8 cellular contexts compared by ENCODE assay signal in genomic region chr1:229661022-229661877, GRCh38. TPM values are rescaled to one million over a fixed set of nuclear protein-coding genes. Genes with fewer than 3 reads are reported as not detected.
DNase-seq lines count a peak whose midpoint lies in the region; ATAC-seq and TF ChIP-seq lines count a peak whose summit lies in the region.

No MANE protein-coding gene starts in this region.

- no peak overlapping the region for H3K4me3 ChIP-seq in lung

- H3K36me3 ChIP-seq in lung (ENCODE audit: control insufficient read depth in 2 of 2, insufficient read depth in 2 of 2, low read length in 2 of 2) = peaks cover 6 to 10% of the 10 kb centered on the region in 2 donors

- ATAC-seq in HG03108 (IDR thresholded peaks at IDR 0.05; ENCODE audit: unreplicated experiment) (peak; percentile 61), lung (ENCODE audit: insufficient read depth, low FRiP score) (peak; percentile 93)

- DNase-seq in SIG-M5 treated with dmso at 0.1 percent for 504 hours (lab: John Stamatoyannopoulos, UW; ENCODE audit: unreplicated experiment) = peak; percentile 46
- DNase-seq in SIG-M5 (lab: John Stamatoyannopoulos, UW) = no peak
- DNase-seq in NCI-H460 (ENCODE audit: extremely low read depth, low read depth) = peak; percentile 77
- DNase-seq in activated CD4-positive, alpha-beta T cell treated with anti-CD3 and anti-CD28 coated beads, Interleukin-2, amount 50 U/mL, for 4 hours = peak; percentile 59 to 66
- peak; percentile 83 for DNase-seq in dermis blood vessel endothelial cell
- peak; percentile 81 for DNase-seq in lung (ENCODE audit: low spot score)
- peak; percentile 27 for DNase-seq in stimulated activated CD8-positive, alpha-beta memory T cell treated with anti-CD3 and anti-CD28 coated beads, Interleukin-15, amount 100 ng/mL, for 24 hours (ENCODE audit: low read depth)

- H3K9me3 ChIP-seq in lung (ENCODE audit: control insufficient read depth in 2 of 2, insufficient read depth in 1 of 2, low read length in 1 of 2) = no peaks in the 10 kb centered on the region

- peaks cover 0 to 11% of the 10 kb centered on the region in 2 donors for H3K4me1 ChIP-seq in lung (ENCODE audit: control insufficient read depth in 2 of 2, insufficient read depth in 2 of 2, low read length in 2 of 2)

- 48 to 53% methylated on average over 19 of the region's 19 CpGs for WGBS in lung, 2 donors

- no peak overlapping the region for H3K27ac ChIP-seq in lung (ENCODE audit: low read depth in 1 of 2, low read length in 1 of 2)

- TF ChIP-seq CTCF in lung (IDR thresholded peaks at IDR 0.05; ENCODE audit: control extremely low read depth, extremely low read depth) = peak; percentile 77

- no peaks in the 10 kb centered on the region for H3K27me3 ChIP-seq in lung (ENCODE audit: control insufficient read depth, insufficient read depth)

RNA-seq across cellular contexts. Expression of gene URB2, which starts 35.2 kb away (rescaled TPM):
- 21.3 and 23.8 TPM in 2 replicates for total RNA-seq in NCI-H460 (2014; rRNA removed; shearing (Covaris generic))
- 19.5 and 24.3 TPM in 2 replicates for polyA plus RNA-seq in NCI-H460 (2014; cell fraction: nucleus; rRNA removed)
- total RNA-seq in dermis blood vessel endothelial cell (12.4 and 15.9 TPM in 2 replicates), lung (10 to 100 TPM in 1 of 2 donors, 1 to 10 TPM in 1; 7.1 to 10.9 TPM)
- 1 to 10 TPM; 2.6 to 5.0 TPM for polyA plus RNA-seq in lung

RNA-seq across cellular contexts. Expression of gene TAF5L, which starts 35.3 kb away (rescaled TPM):
- total RNA-seq in NCI-H460 (2014; rRNA removed; shearing (Covaris generic)) = 25.2 and 25.9 TPM in 2 replicates
- polyA plus RNA-seq in NCI-H460 (2014; cell fraction: nucleus; rRNA removed) = 19.1 and 25.3 TPM in 2 replicates
- 28.2 and 33.6 TPM in 2 replicates for total RNA-seq in dermis blood vessel endothelial cell
- 10 to 100 TPM; 16.2 to 24.3 TPM for total RNA-seq in lung
- polyA plus RNA-seq in lung = 10 to 100 TPM in 1 of 2 donors, 1 to 10 TPM in 1; 7.7 to 13.3 TPM
